ENCODE assay signal across 14 cellular contexts in the genomic region with DNA sequence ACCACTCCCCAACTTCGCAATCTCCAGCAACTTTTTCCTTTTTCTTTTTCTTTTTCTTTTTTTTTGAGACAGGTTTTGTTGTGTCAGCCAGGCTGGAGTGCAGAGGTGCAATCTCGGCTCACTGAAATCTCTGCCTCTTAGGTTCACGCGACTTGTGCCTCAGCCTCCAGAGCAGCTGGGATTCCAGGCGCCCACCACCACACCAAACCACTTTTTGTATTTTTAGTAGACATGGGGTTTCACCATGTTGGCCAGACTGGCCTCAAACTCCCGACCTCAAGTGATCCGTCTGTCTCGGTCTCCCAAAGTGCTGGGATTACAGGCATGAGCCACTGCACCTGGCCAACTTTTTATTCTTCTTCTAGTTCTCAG. TPM values are rescaled to one million over a fixed set of nuclear protein-coding genes. Genes with fewer than 3 reads are reported as not detected.
DNase-seq lines count a peak whose midpoint lies in the region; ATAC-seq and TF ChIP-seq lines count a peak whose summit lies in the region.
"Had no signal": no experiment of that assay in that cellular context is flagged by ENCODE, and none has a peak within 500 bp of the region (broad histone marks: within the 10 kb centered on the region; RNA-seq: fewer than 3 reads in every experiment).

No MANE protein-coding gene starts in this region.

- H3K9me3 Mint-ChIP-seq in mesothelial cell of epicardium = peaks cover 6% of the 10 kb centered on the region
- H3K9me3 Mint-ChIP-seq: central memory CD8-positive, alpha-beta T cell had no signal

- DNase-seq in mesothelial cell of epicardium (ENCODE audit: low spot score in 2 of 2, unreplicated experiment in 2 of 2) = no peak
- DNase-seq in cardiac septum (ENCODE audit: low spot score) = no peak
- DNase-seq: naive B cell; NCI-H2081 treated with DMSO at 0.1 percent for 48 hours; stimulated activated CD4-positive, alpha-beta T cell treated with anti-CD3 and anti-CD28 coated beads, Interleukin-4, amount 100 ng/mL, for 1 hour; upper lobe of right lung had no signal

- TF ChIP-seq CTCF in mesothelial cell of epicardium (IDR thresholded peaks at IDR 0.05; ENCODE audit: unreplicated experiment) = no peak

- peak; percentile 22 for ATAC-seq in GM18498 (IDR thresholded peaks at IDR 0.05; ENCODE audit: unreplicated experiment)
- peak; percentile 14 for ATAC-seq in GM21717 (IDR thresholded peaks at IDR 0.05; ENCODE audit: unreplicated experiment)
- ATAC-seq in HG03460 (IDR thresholded peaks at IDR 0.05; ENCODE audit: unreplicated experiment) = peak; percentile 15
- ATAC-seq in GM21529 (IDR thresholded peaks at IDR 0.05; ENCODE audit: unreplicated experiment) = no peak
- no peak for ATAC-seq in HG03469 (IDR thresholded peaks at IDR 0.05; ENCODE audit: unreplicated experiment)
- ATAC-seq in HG03565 (IDR thresholded peaks at IDR 0.05; ENCODE audit: unreplicated experiment) = no peak
- ATAC-seq: upper lobe of right lung had no signal

- H3K4me1 Mint-ChIP-seq in mesothelial cell of epicardium = peaks cover 14% of the 10 kb centered on the region
- H3K4me1 Mint-ChIP-seq: central memory CD8-positive, alpha-beta T cell; naive B cell had no signal

- H3K4me3 Mint-ChIP-seq in mesothelial cell of epicardium = no peak overlapping the region
- H3K4me3 Mint-ChIP-seq: activated naive CD8-positive, alpha-beta T cell; central memory CD8-positive, alpha-beta T cell; naive B cell had no signal

- peaks cover 13% of the 10 kb centered on the region for H3K36me3 Mint-ChIP-seq in mesothelial cell of epicardium
- H3K36me3 Mint-ChIP-seq: activated naive CD8-positive, alpha-beta T cell; naive B cell had no signal

- no peaks in the 10 kb centered on the region for H3K27me3 Mint-ChIP-seq in mesothelial cell of epicardium (ENCODE audit: low read depth)
- H3K27me3 Mint-ChIP-seq: activated naive CD8-positive, alpha-beta T cell had no signal

- H3K27ac Mint-ChIP-seq in mesothelial cell of epicardium = peak overlapping the region; percentile 64
- H3K27ac Mint-ChIP-seq: activated naive CD8-positive, alpha-beta T cell had no signal

- intact Hi-C loops in cardiac septum (cut with DNase I) = no loop called here

RNA-seq across cellular contexts. Expression of a gene that starts 55.0 kb away (rescaled TPM):
- total RNA-seq in mesothelial cell of epicardium (33.9 to 34.8 TPM (median 34.1 TPM) in 3 replicates), cardiac septum (1.4 TPM)

Comparison
In these comparisons a context has a peak if more than half of its experiments do, and no peak if none do; other contexts are left out.
1. ATAC-seq: peak in GM18498 (single experiment), GM21717 (single experiment) and HG03460 (single experiment); none in GM21529 (single experiment), HG03469 (single experiment) and HG03565 (single experiment).
2. RNA of a gene that starts 55.0 kb away (total RNA-seq): 33.9 to 34.8 TPM in mesothelial cell of epicardium; 1.4 TPM in cardiac septum (single experiment); every median in the first group is over 10 times any median in the second.